21 cellular contexts compared by ENCODE assay signal in genomic region chr7:50672045-50672444, GRCh38.
DNase-seq lines count a peak whose midpoint lies in the region; ATAC-seq, FAIRE-seq and TF ChIP-seq lines count a peak whose summit lies in the region.
"Had no signal": no experiment of that assay in that cellular context is flagged by ENCODE, and none has a peak within 500 bp of the region (broad histone marks: within the 10 kb centered on the region; RNA-seq: fewer than 3 reads in every experiment).

No MANE protein-coding gene starts in this region.

- H3K9me3 ChIP-seq in K562 (replicated peaks; ENCODE audit: control insufficient read depth, insufficient read depth, low read depth, low read length) (no peaks in the 10 kb centered on the region), neuronal stem cell (replicated peaks in 1 of 2; ENCODE audit: control insufficient read depth in 2 of 2, insufficient read depth in 1 of 2, low read depth in 1 of 2, low read length in 2 of 2) (peaks cover 0 to 40% of the 10 kb centered on the region in 2 donors), sigmoid colon (no peaks in the 10 kb centered on the region), prostate gland (no peaks in the 10 kb centered on the region)

- H3K23ac ChIP-seq in neuronal stem cell (ENCODE audit: low read depth, low read length, poor library complexity), result no peak overlapping the region

- BruUV-seq in K562 (replicated peaks; lab: Mats Ljungman, UMichigan), result no TSS peak

- no peak overlapping the region for H3K4me3 ChIP-seq in H7 (ENCODE audit: insufficient read depth, low read depth, low read length)
- no peak overlapping the region for H3K4me3 ChIP-seq in K562
- H3K4me3 ChIP-seq in neuronal stem cell (ENCODE audit: low read length in 2 of 2), result no peak overlapping the region
- H3K4me3 ChIP-seq in sigmoid colon, result no peak overlapping the region
- H3K4me3 ChIP-seq in prostate gland, result no peak overlapping the region
- H3K4me3 ChIP-seq in brain microvascular endothelial cell (ENCODE audit: low read depth, low read length), result no peak overlapping the region
- H3K4me3 ChIP-seq: GM23248 had no signal

- intact Hi-C loops in K562 (cut with micrococcal nuclease) (no loop called here), sigmoid colon (cut with DNase I) (no loop called here), prostate gland (cut with DNase I) (loop anchor here (10.0 kb wide), 1 partner anchor 57 kb away; no protein-coding TSS in a partner anchor)

- H3K9me3 Mint-ChIP-seq in HFFc6, result peaks cover 14% of the 10 kb centered on the region; the same call in 1 of the 2 replicates
- H3K9me3 Mint-ChIP-seq: CD8-positive, alpha-beta memory T cell had no signal

- peaks cover 12% of the 10 kb centered on the region for H3K4me1 Mint-ChIP-seq in HFFc6 (ENCODE audit: low read depth)
- H3K4me1 Mint-ChIP-seq: B cell; CD8-positive, alpha-beta memory T cell had no signal

- H3K79me1 ChIP-seq in neuronal stem cell (ENCODE audit: low read depth, low read length), result peaks cover 8% of the 10 kb centered on the region

- ATAC-seq in K562, result no peak
- ATAC-seq: HCT116 had no signal

- H2BK15ac ChIP-seq in neuronal stem cell (ENCODE audit: low read length), result no peak overlapping the region

- H3K4me2 ChIP-seq in K562 (ENCODE audit: insufficient read depth, low read length) (no peak overlapping the region), neuronal stem cell (ENCODE audit: insufficient read depth, low read length, poor library complexity, severe bottlenecking) (no peak overlapping the region)

- no peak overlapping the region for H3K27ac Mint-ChIP-seq in HFFc6
- H3K27ac Mint-ChIP-seq: B cell had no signal

- no peak overlapping the region for H2BK120ac ChIP-seq in neuronal stem cell (ENCODE audit: low read depth, low read length)

- peaks cover 4% of the 10 kb centered on the region; the same call in 1 of the 3 replicates for H3K79me2 ChIP-seq in K562 (ENCODE audit: control insufficient read depth, insufficient read depth, low read length)

- no peak overlapping the region for H3K4me3 Mint-ChIP-seq in HFFc6
- H3K4me3 Mint-ChIP-seq: B cell; CD4-positive, CD25-positive, alpha-beta regulatory T cell; CD8-positive, alpha-beta memory T cell had no signal

- H4K91ac ChIP-seq in neuronal stem cell (ENCODE audit: low read depth, low read length, poor library complexity), result no peak overlapping the region

- no peak overlapping the region for H2AK5ac ChIP-seq in neuronal stem cell (ENCODE audit: low read depth, low read length)

- peak overlapping the region; percentile 58 for H3K14ac ChIP-seq in neuronal stem cell (ENCODE audit: low read length)

- POLR2A ChIA-PET in K562 (lab: Yijun Ruan, JAX), result interaction anchor here (0.6 kb wide), 1 partner anchor 282 kb away, joined by 3 read pairs; no protein-coding TSS in a partner anchor

- H4K8ac ChIP-seq in neuronal stem cell (ENCODE audit: low read depth, low read length), result no peak overlapping the region

- DNase-seq in H7, result peak; percentile 13
- no peak for DNase-seq in K562 (ENCODE audit: extremely low read depth in 1 of 4, low spot score in 3 of 4)
- no peak for DNase-seq in neuronal stem cell (ENCODE audit: low spot score)
- DNase-seq in sigmoid colon, result no peak
- DNase-seq in HFFc6, result no peak
- DNase-seq in prostate gland (ENCODE audit: low spot score), result no peak
- DNase-seq in brain microvascular endothelial cell, result no peak
- DNase-seq: C1 segment of cervical spinal cord; CD4-positive, CD25-positive, alpha-beta regulatory T cell; CD8-positive, alpha-beta memory T cell; COR-L47; DMS 273 treated with DMSO at 0.1 percent for 48 hours; DMS53; DND-41; EL; GM23248 had no signal

- TF ChIP-seq CTCF in K562 (IDR thresholded peaks at IDR 0.05 in 2 of 3, conservative IDR thresholded peaks at IDR 0.05 in 1 of 3; ENCODE audit: insufficient read depth in 2 of 3, low read depth in 1 of 3, low read length in 3 of 3), result no peak
- no peak for TF ChIP-seq CTCF in sigmoid colon (IDR thresholded peaks at IDR 0.05)
- TF ChIP-seq CTCF in HFFc6 (IDR thresholded peaks at IDR 0.05), result no peak
- TF ChIP-seq CTCF in prostate gland (IDR thresholded peaks at IDR 0.05), result no peak
- no peak for TF ChIP-seq CTCF in brain microvascular endothelial cell (IDR thresholded peaks at IDR 0.05; ENCODE audit: low read depth, low read length, missing control alignments)

- no peak for TF ChIP-seq EP300 in K562 (IDR thresholded peaks at IDR 0.05; ENCODE audit: low read length)
- no peak for TF ChIP-seq EP300 in sigmoid colon (IDR thresholded peaks at IDR 0.05)

- H3K36me3 ChIP-seq in H7 (replicated peaks; ENCODE audit: control insufficient read depth, insufficient read depth, low read length) (peaks cover 8% of the 10 kb centered on the region), K562 (ENCODE audit: control insufficient read depth, insufficient read depth, low read length) (peaks cover 53% of the 10 kb centered on the region; the same call in 2 of the 3 replicates), neuronal stem cell (replicated peaks in 1 of 2; ENCODE audit: control insufficient read depth in 2 of 2, insufficient read depth in 2 of 2, low read length in 2 of 2) (peaks cover 23 to 87% of the 10 kb centered on the region in 2 donors), sigmoid colon (peaks cover 5 to 28% (median 12%) of the 10 kb centered on the region in 4 donors), prostate gland (no peaks in the 10 kb centered on the region), brain microvascular endothelial cell (replicated peaks) (peaks cover 40% of the 10 kb centered on the region)

- H3K36me3 Mint-ChIP-seq in HFFc6 (ENCODE audit: low read depth), result peaks cover 61% of the 10 kb centered on the region
- H3K36me3 Mint-ChIP-seq: CD4-positive, CD25-positive, alpha-beta regulatory T cell; CD8-positive, alpha-beta memory T cell had no signal

- H3K4ac ChIP-seq in neuronal stem cell (ENCODE audit: low read length), result no peak overlapping the region

- in situ Hi-C loops in K562 (cut with MboI) (no loop called here), brain microvascular endothelial cell (cut with HindIII; ENCODE audit: low pct_ligation_motif_present, low sequenced_read_pairs) (no loop called here)

- no peak overlapping the region for H2BK5ac ChIP-seq in neuronal stem cell (ENCODE audit: low read length)

- no peak overlapping the region for H2AFZ ChIP-seq in K562 (ENCODE audit: low read depth, low read length)
- no peak overlapping the region for H2AFZ ChIP-seq in neuronal stem cell (ENCODE audit: low read length)
- H2AFZ ChIP-seq: GM23248 had no signal

- H3K18ac ChIP-seq in neuronal stem cell (ENCODE audit: low read length), result peak overlapping the region; percentile 39

- H3K9me1 ChIP-seq in K562 (ENCODE audit: control insufficient read depth, insufficient read depth, low read length), result no peaks in the 10 kb centered on the region

- H3K27ac ChIP-seq in K562 (ENCODE audit: extremely low read depth, low read depth, low read length) (no peak overlapping the region), neuronal stem cell (replicated peaks; ENCODE audit: low read length) (no peak overlapping the region), sigmoid colon (peak overlapping the region in 3 of 4 donors; percentile 43 to 73 (median 69)), prostate gland (no peak overlapping the region), brain microvascular endothelial cell (no peak overlapping the region)
- H3K27ac ChIP-seq: GM23248 had no signal

- H3K4me1 ChIP-seq in K562 (replicated peaks in 1 of 2; ENCODE audit: control insufficient read depth in 2 of 2, insufficient read depth in 2 of 2, low read length in 2 of 2) (no peaks in the 10 kb centered on the region), neuronal stem cell (ENCODE audit: control insufficient read depth in 2 of 2, insufficient read depth in 1 of 2, low read depth in 1 of 2, low read length in 2 of 2) (peaks cover 6 to 11% of the 10 kb centered on the region in 2 donors), sigmoid colon (peaks cover 0 to 57% (median 51%) of the 10 kb centered on the region in 4 donors), prostate gland (replicated peaks) (peaks cover 2% of the 10 kb centered on the region)

- no peak overlapping the region for H3K9ac ChIP-seq in K562 (ENCODE audit: insufficient read depth in 1 of 2, low read depth in 2 of 2, low read length in 2 of 2)
- no peak overlapping the region for H3K9ac ChIP-seq in neuronal stem cell (ENCODE audit: low read depth, low read length, poor library complexity)
- H3K9ac ChIP-seq: GM23248 had no signal

- no peak for TF ChIP-seq RAD21 in K562 (CRISPR knock-in tag; conservative IDR thresholded peaks at IDR 0.05 in 1 of 2, IDR thresholded peaks at IDR 0.05 in 1 of 2)

- peaks cover 12% of the 10 kb centered on the region; the same call in 1 of the 2 replicates for H4K20me1 ChIP-seq in K562 (replicated peaks; ENCODE audit: control insufficient read depth, insufficient read depth, low read length)

- no peaks in the 10 kb centered on the region; the same call in 1 of the 2 replicates for H3K27me3 Mint-ChIP-seq in HFFc6 (ENCODE audit: insufficient read depth)

- 96% methylated on average over 11 of the region's 11 CpGs for WGBS in K562 (ENCODE audit: insufficient coverage, low coverage, missing lambda C conversion rate)
- no CpG with 5 or more reads among the region's 11 CpGs for WGBS in neuronal stem cell (ENCODE audit: extremely low coverage in 2 of 2, insufficient read length in 2 of 2, insufficient replicate concordance in 1 of 2), 2 donors
- WGBS in sigmoid colon, 2 donors, result 93 to 96% methylated on average over 11 of the region's 11 CpGs
- WGBS in prostate gland, result 96% methylated on average over 11 of the region's 11 CpGs

- H3K27me3 ChIP-seq in H7 (ENCODE audit: control insufficient read depth, insufficient read depth, low read length) (no peaks in the 10 kb centered on the region), K562 (ENCODE audit: control insufficient read depth in 2 of 2, insufficient read depth in 2 of 2, low read length in 2 of 2) (no peaks in the 10 kb centered on the region), neuronal stem cell (ENCODE audit: control insufficient read depth in 3 of 3, insufficient read depth in 3 of 3, low read depth in 1 of 3, low read length in 3 of 3) (no peaks in the 10 kb centered on the region), sigmoid colon (no peaks in the 10 kb centered on the region), prostate gland (replicated peaks; ENCODE audit: insufficient read depth) (no peaks in the 10 kb centered on the region), brain microvascular endothelial cell (replicated peaks) (no peaks in the 10 kb centered on the region)

- CTCF ChIA-PET in K562 (lab: Yijun Ruan, JAX; ENCODE audit: low intra/inter-chr PET ratio), result interaction anchor here (0.6 kb wide), 1 partner anchor 12 kb away, joined by 3 read pairs; no protein-coding TSS in a partner anchor

- FAIRE-seq in K562 (lab: Jason Lieb, UNC), result no peak
- FAIRE-seq: GM12891, GM19239, H54 had no signal

- TF ChIP-seq POLR2A in K562 (conservative IDR thresholded peaks at IDR 0.05) (no peak), sigmoid colon (IDR thresholded peaks at IDR 0.05) (no peak), prostate gland (IDR thresholded peaks at IDR 0.05) (no peak)

- H2BK12ac ChIP-seq in neuronal stem cell (ENCODE audit: low read length), result no peak overlapping the region

TF ChIP-seq in K562, 482 proteins besides CTCF, POLR2A, EP300 and RAD21 (continues in another document):
- TF ChIP-seq DMBX1 (CRISPR knock-in tag; IDR thresholded peaks at IDR 0.05; ENCODE audit: borderline replicate concordance) (no peak), POLR2G (IDR thresholded peaks at IDR 0.05; ENCODE audit: low read depth, low read length) (0 out of 2 replicates have a peak, but pooled peaks have one; percentile 7)

Comparison
In these comparisons a context has a peak if more than half of its experiments do, and no peak if none do; other contexts are left out.
1. H3K27ac ChIP-seq: peak in sigmoid colon (3 of 4); none in K562 (single experiment), neuronal stem cell (single experiment), prostate gland (0 of 2) and brain microvascular endothelial cell (single experiment).